ENCODE assay signal across 1 cellular context in genomic region chr1:167612986-167613385, GRCh38.
TF ChIP-seq lines count a peak whose summit lies in the region.

No MANE protein-coding gene starts in this region.

TF ChIP-seq in K562, 482 proteins besides CTCF, POLR2A, EP300 and RAD21:
- TF ChIP-seq KDM1A (IDR thresholded peaks at IDR 0.05) (0 out of 4 replicates have a peak, but pooled peaks of 1 of the 2 experiments have one; percentile 10), BCOR (IDR thresholded peaks at IDR 0.05) (0 out of 2 replicates have a peak, but pooled peaks have one; percentile 36), RBM25 (IDR thresholded peaks at IDR 0.05; ENCODE audit: low read depth, low read length, severe bottlenecking) (peak; percentile 41), LCOR (CRISPR knock-in tag; IDR thresholded peaks at IDR 0.05) (no peak), ZNF121 (CRISPR knock-in tag; conservative IDR thresholded peaks at IDR 0.05) (peak; percentile 84), ZNF561 (CRISPR knock-in tag; conservative IDR thresholded peaks at IDR 0.05) (no peak)
